25 cellular contexts compared by ENCODE assay signal in the genomic region with DNA sequence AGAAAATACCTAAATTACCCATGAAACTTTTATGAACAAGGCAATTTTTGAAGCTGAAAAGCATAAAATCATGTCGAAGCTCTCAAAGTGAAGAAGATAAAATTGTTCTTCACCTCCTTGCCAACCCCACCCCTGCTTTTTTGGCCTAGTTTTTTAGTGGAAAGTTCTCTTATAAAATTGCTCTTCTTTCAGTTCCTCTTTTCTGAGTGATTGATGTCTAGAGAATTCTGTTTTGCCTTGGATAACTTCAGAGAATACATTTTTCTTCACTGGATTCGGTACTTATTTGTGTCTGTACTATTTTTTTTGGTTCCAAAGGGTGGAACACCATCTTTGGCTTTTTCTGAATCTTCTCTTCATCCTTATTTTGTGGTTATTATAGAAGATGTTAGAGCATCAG. TPM values are rescaled to one million over a fixed set of nuclear protein-coding genes. Genes with fewer than 3 reads are reported as not detected.
"Had no signal": no experiment of that assay in that cellular context is flagged by ENCODE, and none has a peak within 500 bp of the region (broad histone marks: within the 10 kb centered on the region; RNA-seq: fewer than 3 reads in every experiment).

No MANE protein-coding gene starts in this region.

- H3K79me2 ChIP-seq: hepatocyte had no signal

- H3K9ac ChIP-seq: neural progenitor cell had no signal

- H3K9me3 ChIP-seq: ovary, tibial artery, uterus had no signal

- FAIRE-seq: kidney had no signal

- H3K4me3 ChIP-seq: dorsolateral prefrontal cortex, hepatocyte, lung, neural progenitor cell, ovary, smooth muscle cell, tibial artery, upper lobe of left lung, uterus had no signal

- H3K27me3 ChIP-seq: dorsolateral prefrontal cortex, hepatocyte, neural progenitor cell, ovary, tibial artery, upper lobe of left lung, uterus had no signal

- DNase-seq: dorsolateral prefrontal cortex; effector CD8-positive, alpha-beta T cell; foreskin melanocyte; kidney; left cardiac atrium; left ventricle myocardium superior; mesenchymal stem cell; midbrain; nucleus accumbens; ovary; right cardiac atrium; stimulated activated CD4-positive, alpha-beta T cell treated with anti-CD3 and anti-CD28 coated beads, Interleukin-2, amount 100 ng/mL, for 48 hours; stimulated activated CD8-positive, alpha-beta memory T cell treated with anti-CD3 and anti-CD28 coated beads, Interleukin-4, amount 100 ng/mL, for 48 hours; tibial artery; upper lobe of left lung; uterus had no signal

- H3K36me3 ChIP-seq: neural progenitor cell, ovary, tibial artery, upper lobe of left lung, uterus had no signal

- H2AFZ ChIP-seq: hepatocyte, neural progenitor cell had no signal

- H3K4me2 ChIP-seq: hepatocyte, neural progenitor cell, smooth muscle cell had no signal

- H3K4me1 ChIP-seq: neural progenitor cell, tibial artery, upper lobe of left lung, uterus had no signal

- H3K27ac ChIP-seq: dorsolateral prefrontal cortex, hepatocyte, neural progenitor cell, ovary, tibial artery, upper lobe of left lung, uterus had no signal

- ATAC-seq: left cardiac atrium; left ventricle myocardium superior; natural killer cell treated with Interleukin-12 subunit alpha and Interleukin-12 subunit beta and Interleukin-15 and Interleukin-18, amount 100 ng/mL, for 72 hours; right cardiac atrium; stimulated activated effector memory CD8-positive, alpha-beta T cell treated with anti-CD3 and anti-CD28 coated beads, Interleukin-12 subunit alpha, Interleukin-12 subunit beta, amount 100 ng/mL, for 72 hours had no signal

RNA-seq across cellular contexts. Expression of gene PYDC2, which starts 25.0 kb away (rescaled TPM):
- total RNA-seq: hepatocyte; kidney; left cardiac atrium; left ventricle myocardium superior; lung; natural killer cell treated with Interleukin-12 subunit alpha and Interleukin-12 subunit beta and Interleukin-15 and Interleukin-18, amount 100 ng/mL, for 72 hours; posterior vena cava; right cardiac atrium; smooth muscle cell; temporal lobe; upper lobe of left lung; uterus had no signal
- polyA plus RNA-seq: esophagus, hepatocyte, lung, ovary, right cardiac atrium, smooth muscle cell had no signal
